35 cellular contexts compared by ENCODE assay signal in genomic region chr16:73308776-73309175, GRCh38.
"Had no signal": no experiment of that assay in that cellular context is flagged by ENCODE, and none has a peak within 500 bp of the region (broad histone marks: within the 10 kb centered on the region; RNA-seq: fewer than 3 reads in every experiment).

No MANE protein-coding gene starts in this region.

- H3K36me3 Mint-ChIP-seq: activated CD4-positive, alpha-beta memory T cell treated with anti-CD3 and anti-CD28 coated beads for 36 hours; activated naive CD4-positive, alpha-beta T cell treated with anti-CD3 and anti-CD28 coated beads, Interleukin-2, amount 50 U/mL, for 72 hours; activated naive CD8-positive, alpha-beta T cell treated with anti-CD3 and anti-CD28 coated beads for 36 hours had no signal

- H3K36me3 ChIP-seq: adrenal gland, brain microvascular endothelial cell, breast epithelium had no signal

- H3K4me1 Mint-ChIP-seq: activated B cell treated with CpG ODN at 0.5 μM for 24 hours; activated CD4-positive, alpha-beta T cell treated with anti-CD3 and anti-CD28 coated beads, Interleukin-2, amount 10 ng/mL, durations not matched to agents 24 days and 14 days; activated naive CD8-positive, alpha-beta T cell treated with anti-CD3 and anti-CD28 coated beads for 36 hours; activated T-helper 17 cell treated with anti-CD3 and anti-CD28 coated beads, Interleukin-2, amount 50 U/mL, for 72 hours had no signal

- H3K27ac ChIP-seq: adrenal gland, body of pancreas, brain microvascular endothelial cell, breast epithelium, VCaP had no signal

- H3K4me3 Mint-ChIP-seq: activated B cell treated with CpG ODN at 0.5 μM for 24 hours; activated CD4-positive, alpha-beta memory T cell treated with anti-CD3 and anti-CD28 coated beads for 36 hours; activated CD4-positive, alpha-beta T cell treated with anti-CD3 and anti-CD28 coated beads, Interleukin-2, amount 10 ng/mL, durations not matched to agents 24 days and 14 days; activated CD8-positive, alpha-beta T cell treated with anti-CD3 and anti-CD28 coated beads for 36 hours; activated naive CD4-positive, alpha-beta T cell treated with anti-CD3 and anti-CD28 coated beads for 36 hours; activated naive CD8-positive, alpha-beta T cell treated with anti-CD3 and anti-CD28 coated beads for 36 hours; activated T-cell treated with anti-CD3 and anti-CD28 coated beads, Interleukin-2, amount 50 U/mL, for 4 hours; activated T-cell treated with anti-CD3 and anti-CD28 coated beads, Interleukin-2, amount 50 U/mL, for 72 hours; activated T-helper 1 cell treated with anti-CD3 and anti-CD28 coated beads, Interleukin-12 subunit alpha, Interleukin-12 subunit beta, Interleukin-2, Interleukin-4 antibody, amounts not matched to agents 30 ng/mL and 10 ng/mL and 1 ng/mL, durations not matched to agents 14 hours and 24 hours and 36 hours; activated T-helper 17 cell treated with anti-CD3 and anti-CD28 coated beads, Interleukin-2, amount 50 U/mL, for 72 hours; T-helper 1 cell treated with Interleukin-12 subunit alpha and Interleukin-12 subunit beta and Interleukin-4 antibody, amounts not matched to agents 30 μg/mL and 1 μg/mL, for 36 hours; T-helper 2 cell treated with Interferon-gamma antibody and Interleukin-4, amounts not matched to agents 5 μg/mL and 100 μg/mL, for 36 hours had no signal

- H3K9me3 Mint-ChIP-seq: activated B cell treated with CpG ODN at 0.5 μM for 24 hours; activated naive CD8-positive, alpha-beta T cell treated with anti-CD3 and anti-CD28 coated beads for 36 hours had no signal

- ATAC-seq: activated CD8-positive, alpha-beta T cell treated with anti-CD3 and anti-CD28 coated beads for 36 hours; activated naive CD4-positive, alpha-beta T cell treated with anti-CD3 and anti-CD28 coated beads, Interleukin-2, amount 50 U/mL, for 72 hours; activated T-cell treated with anti-CD3 and anti-CD28 coated beads, Interleukin-2, amount 50 U/mL, for 4 hours; activated T-cell treated with anti-CD3 and anti-CD28 coated beads, Interleukin-2, amount 50 U/mL, for 72 hours; activated T-helper 17 cell treated with anti-CD3 and anti-CD28 coated beads, Interleukin-2, amount 50 U/mL, for 72 hours; body of pancreas had no signal

- H3K27me3 Mint-ChIP-seq: activated B cell treated with CpG ODN at 0.5 μM for 24 hours; activated CD4-positive, alpha-beta memory T cell treated with anti-CD3 and anti-CD28 coated beads for 36 hours; activated CD4-positive, alpha-beta T cell treated with anti-CD3 and anti-CD28 coated beads, Interleukin-2, amount 10 ng/mL, durations not matched to agents 24 days and 14 days; activated CD8-positive, alpha-beta T cell treated with anti-CD3 and anti-CD28 coated beads for 36 hours; activated naive CD8-positive, alpha-beta T cell treated with anti-CD3 and anti-CD28 coated beads for 36 hours had no signal

- H3K27me3 ChIP-seq: adrenal gland, body of pancreas, brain microvascular endothelial cell had no signal

- DNase-seq: activated B cell treated with CpG ODN at 0.5 μM for 24 hours; activated CD4-positive, alpha-beta memory T cell treated with anti-CD3 and anti-CD28 coated beads for 36 hours; activated CD4-positive, alpha-beta T cell treated with anti-CD3 and anti-CD28 coated beads for 4 hours; activated CD4-positive, alpha-beta T cell treated with anti-CD3 and anti-CD28 coated beads, Interleukin-2, amount 10 ng/mL, durations not matched to agents 24 days and 14 days; activated CD4-positive, alpha-beta T cell treated with anti-CD3 and anti-CD28 coated beads, Interleukin-2, amount 50 U/mL, for 1 hour; activated CD4-positive, alpha-beta T cell treated with anti-CD3 and anti-CD28 coated beads, Interleukin-2, amount 50 U/mL, for 4 hours; activated CD4-positive, CD25-positive, alpha-beta regulatory T cell treated with anti-CD3 and anti-CD28 coated beads, Interleukin-2, amount 50 U/mL, for 72 hours; activated CD8-positive, alpha-beta memory T cell treated with anti-CD3 and anti-CD28 coated beads, Interleukin-2, amount 50 U/mL, for 4 hours; activated CD8-positive, alpha-beta T cell treated with anti-CD3 and anti-CD28 coated beads for 36 hours; activated effector memory CD4-positive, alpha-beta T cell treated with anti-CD3 and anti-CD28 coated beads, Interleukin-2, amount 50 U/mL, for 16 hours; activated gamma-delta T cell treated with Interleukin-2 at 50 U/mL for 16 hours; activated naive CD4-positive, alpha-beta T cell; activated naive CD4-positive, alpha-beta T cell treated with anti-CD3 and anti-CD28 coated beads for 36 hours; activated naive CD4-positive, alpha-beta T cell treated with anti-CD3 and anti-CD28 coated beads, Interleukin-2, amount 50 U/mL, for 16 hours; activated naive CD8-positive, alpha-beta T cell treated with anti-CD3 and anti-CD28 coated beads for 36 hours; activated T-cell treated with anti-CD3 and anti-CD28 coated beads for 4 hours; activated T-cell treated with anti-CD3 and anti-CD28 coated beads, Interleukin-2, amount 50 U/mL, for 1 hour; activated T-cell treated with anti-CD3 and anti-CD28 coated beads, Interleukin-2, amount 50 U/mL, for 4 hours; activated T-cell treated with anti-CD3 and anti-CD28 coated beads, Interleukin-2, amount 50 U/mL, for 72 hours; adrenal gland; amniotic stem cell; aorta; body of pancreas; brain microvascular endothelial cell; central memory CD4-positive, alpha-beta T cell; T-helper 1 cell; T-helper 2 cell; T-helper 9 cell had no signal

- H3K4me3 ChIP-seq: adrenal gland, body of pancreas, breast epithelium had no signal

- H3K4me1 ChIP-seq: body of pancreas, breast epithelium had no signal

- H3K27ac Mint-ChIP-seq: activated B cell treated with CpG ODN at 0.5 μM for 24 hours; activated CD4-positive, alpha-beta memory T cell treated with anti-CD3 and anti-CD28 coated beads for 36 hours; activated CD4-positive, alpha-beta T cell treated with anti-CD3 and anti-CD28 coated beads, Interleukin-2, amount 10 ng/mL, durations not matched to agents 24 days and 14 days; activated CD8-positive, alpha-beta T cell treated with anti-CD3 and anti-CD28 coated beads for 36 hours; activated naive CD4-positive, alpha-beta T cell treated with anti-CD3 and anti-CD28 coated beads for 36 hours; activated naive CD4-positive, alpha-beta T cell treated with anti-CD3 and anti-CD28 coated beads, Interleukin-2, amount 50 U/mL, for 72 hours; activated naive CD8-positive, alpha-beta T cell treated with anti-CD3 and anti-CD28 coated beads for 36 hours; activated T-cell treated with anti-CD3 and anti-CD28 coated beads, Interleukin-2, amount 50 U/mL, for 72 hours; activated T-helper 1 cell treated with anti-CD3 and anti-CD28 coated beads, Interleukin-12 subunit alpha, Interleukin-12 subunit beta, Interleukin-2, Interleukin-4 antibody, amounts not matched to agents 30 ng/mL and 10 ng/mL and 1 ng/mL, durations not matched to agents 14 hours and 24 hours and 36 hours; activated T-helper 17 cell treated with anti-CD3 and anti-CD28 coated beads, Interleukin-2, amount 50 U/mL, for 72 hours; T-helper 1 cell treated with Interleukin-12 subunit alpha and Interleukin-12 subunit beta and Interleukin-4 antibody, amounts not matched to agents 30 μg/mL and 1 μg/mL, for 36 hours; T-helper 2 cell treated with Interferon-gamma antibody and Interleukin-4, amounts not matched to agents 5 μg/mL and 100 μg/mL, for 36 hours had no signal

- H3K9me3 ChIP-seq: adrenal gland, body of pancreas, breast epithelium had no signal
